Comparison of ENCODE assay signal across 35 cellular contexts in the genomic region with DNA sequence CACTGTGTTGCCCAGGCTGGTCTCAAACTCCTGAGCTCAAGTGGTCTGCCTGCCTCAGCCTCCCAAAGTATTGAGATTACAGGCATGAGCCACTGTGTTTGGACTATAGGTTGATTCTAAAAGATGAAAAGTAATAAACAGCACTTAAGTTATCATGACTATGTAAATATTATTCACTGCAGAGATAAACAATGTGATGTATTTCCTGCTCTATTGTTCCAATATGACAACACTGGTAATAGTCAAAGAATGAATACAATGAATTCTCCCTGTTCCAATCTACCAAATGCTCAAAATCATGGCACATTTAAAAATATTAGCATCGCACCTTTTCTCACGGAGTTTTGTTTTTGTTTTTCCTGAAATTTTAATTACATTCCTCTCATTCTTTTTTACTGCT.
"Had no signal": no experiment of that assay in that cellular context is flagged by ENCODE, and none has a peak within 500 bp of the region (broad histone marks: within the 10 kb centered on the region; RNA-seq: fewer than 3 reads in every experiment).

No MANE protein-coding gene starts in this region.

- H3K4me3 ChIP-seq: esophagus muscularis mucosa, gastrocnemius medialis, hepatocyte, pancreas, prostate gland, sigmoid colon, uterus had no signal

- H3K4me3 Mint-ChIP-seq: activated CD4-positive, alpha-beta memory T cell treated with anti-CD3 and anti-CD28 coated beads, Interleukin-2, amount 10 ng/mL, durations not matched to agents 7 days and 5 days; activated CD4-positive, alpha-beta T cell treated with anti-CD3 and anti-CD28 coated beads, Interleukin-2, amount 10 ng/mL, durations not matched to agents 24 days and 14 days; activated T-cell treated with anti-CD3 and anti-CD28 coated beads, Interleukin-2, amount 50 U/mL, for 4 hours; activated T-helper 17 cell treated with anti-CD3 and anti-CD28 coated beads, Interleukin-2, amount 50 U/mL, for 72 hours; endodermal cell; naive thymus-derived CD8-positive, alpha-beta T cell; neural crest cell; stimulated activated memory B cell treated with anti-CD40 and anti-IgM and Interleukin-4, amounts not matched to agents 10 μg/mL and 1 μg/mL and 100 μg/mL, for 72 hours; stimulated activated naive CD8-positive, alpha-beta T cell treated with anti-CD3 and anti-CD28 coated beads, Interleukin-15, amount 100 ng/mL, for 72 hours; type B pancreatic cell had no signal

- FAIRE-seq: astrocyte, pancreas, small intestine had no signal

- H3K27ac Mint-ChIP-seq: activated CD4-positive, alpha-beta memory T cell treated with anti-CD3 and anti-CD28 coated beads, Interleukin-2, amount 10 ng/mL, durations not matched to agents 7 days and 5 days; activated CD4-positive, alpha-beta T cell treated with anti-CD3 and anti-CD28 coated beads, Interleukin-2, amount 10 ng/mL, durations not matched to agents 24 days and 14 days; activated T-helper 17 cell treated with anti-CD3 and anti-CD28 coated beads, Interleukin-2, amount 50 U/mL, for 72 hours; endodermal cell; naive thymus-derived CD8-positive, alpha-beta T cell; stimulated activated memory B cell treated with anti-CD40 and anti-IgM and Interleukin-4, amounts not matched to agents 10 μg/mL and 1 μg/mL and 100 μg/mL, for 72 hours; stimulated activated naive CD8-positive, alpha-beta T cell treated with anti-CD3 and anti-CD28 coated beads, Interleukin-15, amount 100 ng/mL, for 72 hours; type B pancreatic cell had no signal

- H3K27me3 ChIP-seq: brain microvascular endothelial cell, esophagus muscularis mucosa, gastrocnemius medialis, hepatocyte, pancreas, sigmoid colon, uterus had no signal

- H3K27me3 Mint-ChIP-seq: activated CD4-positive, alpha-beta memory T cell treated with anti-CD3 and anti-CD28 coated beads, Interleukin-2, amount 10 ng/mL, durations not matched to agents 7 days and 5 days; activated CD4-positive, alpha-beta T cell treated with anti-CD3 and anti-CD28 coated beads, Interleukin-2, amount 10 ng/mL, durations not matched to agents 24 days and 14 days; activated T-helper 17 cell treated with anti-CD3 and anti-CD28 coated beads, Interleukin-2, amount 50 U/mL, for 72 hours; naive thymus-derived CD8-positive, alpha-beta T cell; stimulated activated memory B cell treated with anti-CD40 and anti-IgM and Interleukin-4, amounts not matched to agents 10 μg/mL and 1 μg/mL and 100 μg/mL, for 72 hours; stimulated activated naive CD8-positive, alpha-beta T cell treated with anti-CD3 and anti-CD28 coated beads, Interleukin-15, amount 100 ng/mL, for 72 hours; type B pancreatic cell had no signal

- ATAC-seq: activated CD4-positive, CD25-positive, alpha-beta regulatory T cell treated with anti-CD3 and anti-CD28 coated beads, Interleukin-2, amount 50 U/mL, for 24 hours; activated T-cell treated with anti-CD3 and anti-CD28 coated beads, Interleukin-2, amount 50 U/mL, for 4 hours; activated T-helper 17 cell treated with anti-CD3 and anti-CD28 coated beads, Interleukin-2, amount 50 U/mL, for 72 hours; gastrocnemius medialis; left ventricle myocardium superior; naive thymus-derived CD8-positive, alpha-beta T cell; pancreas; stimulated activated memory B cell treated with anti-CD40 and anti-IgM and Interleukin-4, amounts not matched to agents 10 μg/mL and 1 μg/mL and 100 μg/mL, for 72 hours; stimulated activated naive CD8-positive, alpha-beta T cell treated with anti-CD3 and anti-CD28 coated beads, Interleukin-15, amount 100 ng/mL, for 72 hours had no signal

- H3K36me3 Mint-ChIP-seq: naive thymus-derived CD8-positive, alpha-beta T cell; stimulated activated memory B cell treated with anti-CD40 and anti-IgM and Interleukin-4, amounts not matched to agents 10 μg/mL and 1 μg/mL and 100 μg/mL, for 72 hours had no signal

- DNase-seq: activated CD4-positive, alpha-beta memory T cell treated with anti-CD3 and anti-CD28 coated beads, Interleukin-2, amount 10 ng/mL, durations not matched to agents 7 days and 5 days; activated CD4-positive, alpha-beta T cell treated with anti-CD3 and anti-CD28 coated beads, Interleukin-2, amount 10 ng/mL, durations not matched to agents 24 days and 14 days; activated gamma-delta T cell treated with Interleukin-2 at 50 U/mL for 16 hours; activated naive CD4-positive, alpha-beta T cell treated with anti-CD3 and anti-CD28 coated beads, Interleukin-2, amount 50 U/mL, for 16 hours; activated T-cell treated with anti-CD3 and anti-CD28 coated beads, Interleukin-2, amount 50 U/mL, for 4 hours; amniotic stem cell; brain microvascular endothelial cell; caudate nucleus; cortex of kidney; endodermal cell; gastrocnemius medialis; islet precursor cell; left ventricle myocardium superior; naive thymus-derived CD8-positive, alpha-beta T cell; nucleus accumbens; pancreas; small intestine; stimulated activated CD4-positive, alpha-beta T cell treated with anti-CD3 and anti-CD28 coated beads, Interleukin-1b, Interleukin-23, amount 100 ng/mL, for 48 hours; stimulated activated CD4-positive, alpha-beta T cell treated with anti-CD3 and anti-CD28 coated beads, Interleukin-4, amount 100 ng/mL, for 4 hours; stimulated activated CD8-positive, alpha-beta memory T cell treated with anti-CD3 and anti-CD28 coated beads, Interleukin-4, amount 100 ng/mL, for 48 hours; stimulated activated naive CD8-positive, alpha-beta T cell treated with anti-CD3 and anti-CD28 coated beads, Interleukin-15, amount 100 ng/mL, for 72 hours; substantia nigra; T1000; uterus; WERI-Rb-1 had no signal

- H3K9me3 ChIP-seq: esophagus muscularis mucosa, gastrocnemius medialis, pancreas, prostate gland, sigmoid colon had no signal

- H3K4me1 ChIP-seq: esophagus muscularis mucosa, pancreas, prostate gland, sigmoid colon, uterus had no signal

- H3K36me3 ChIP-seq: brain microvascular endothelial cell, esophagus muscularis mucosa, gastrocnemius medialis, pancreas, prostate gland, sigmoid colon, uterus, WERI-Rb-1 had no signal

- H3K27ac ChIP-seq: brain microvascular endothelial cell, esophagus muscularis mucosa, gastrocnemius medialis, hepatocyte, pancreas, prostate gland, sigmoid colon, uterus, WERI-Rb-1 had no signal

- H3K9me3 Mint-ChIP-seq: activated T-cell treated with anti-CD3 and anti-CD28 coated beads, Interleukin-2, amount 50 U/mL, for 4 hours; activated T-helper 17 cell treated with anti-CD3 and anti-CD28 coated beads, Interleukin-2, amount 50 U/mL, for 72 hours; naive thymus-derived CD8-positive, alpha-beta T cell; stimulated activated memory B cell treated with anti-CD40 and anti-IgM and Interleukin-4, amounts not matched to agents 10 μg/mL and 1 μg/mL and 100 μg/mL, for 72 hours; stimulated activated naive CD8-positive, alpha-beta T cell treated with anti-CD3 and anti-CD28 coated beads, Interleukin-15, amount 100 ng/mL, for 72 hours had no signal

- H3K4me1 Mint-ChIP-seq: activated CD4-positive, alpha-beta memory T cell treated with anti-CD3 and anti-CD28 coated beads, Interleukin-2, amount 10 ng/mL, durations not matched to agents 7 days and 5 days; endodermal cell had no signal
